24 cellular contexts compared by ENCODE assay signal in the genomic region with DNA sequence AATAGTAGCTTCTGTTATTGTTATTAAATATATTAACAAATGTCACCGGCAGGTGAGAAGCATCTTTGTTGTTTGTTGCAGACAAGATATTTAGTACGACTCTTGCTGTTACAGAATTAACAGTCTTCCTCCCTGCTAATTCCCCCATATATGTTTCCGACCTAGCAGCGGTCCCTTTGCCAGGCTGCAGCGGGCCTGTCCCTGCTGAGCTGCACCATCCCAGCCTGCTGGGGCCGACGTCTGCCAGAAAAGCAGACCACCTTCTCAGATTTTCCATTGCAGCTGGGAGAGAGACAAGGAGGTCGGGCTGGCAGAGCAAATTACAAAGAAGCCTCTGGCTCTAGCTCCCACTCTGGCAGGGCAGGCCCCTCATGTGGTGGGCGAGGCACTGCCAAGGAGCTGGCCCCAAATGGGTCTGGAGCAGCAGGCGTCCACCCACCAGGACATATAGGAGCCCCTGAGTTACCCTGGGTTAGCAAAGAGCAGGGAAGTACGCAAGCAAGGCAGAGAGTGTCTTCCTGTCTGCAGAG.
"Had no signal": no experiment of that assay in that cellular context is flagged by ENCODE, and none has a peak within 500 bp of the region (broad histone marks: within the 10 kb centered on the region; RNA-seq: fewer than 3 reads in every experiment).

No MANE protein-coding gene starts in this region.

- H3K4me1 ChIP-seq: parathyroid adenoma had no signal

- H2AFZ ChIP-seq: parathyroid adenoma had no signal

- H3K9me3 ChIP-seq: heart right ventricle, left ventricle myocardium inferior, right atrium auricular region, transverse colon had no signal

- H3K27me3 ChIP-seq: transverse colon had no signal

- H3K9ac ChIP-seq: parathyroid adenoma had no signal

- H3K4me2 ChIP-seq: smooth muscle cell had no signal

- H3K4me3 ChIP-seq: heart right ventricle, left ventricle myocardium inferior, right atrium auricular region, smooth muscle cell, transverse colon had no signal

- DNase-seq: activated CD4-positive, alpha-beta T cell treated with anti-CD3 and anti-CD28 coated beads for 4 hours; activated CD4-positive, alpha-beta T cell treated with anti-CD3 and anti-CD28 coated beads, Interleukin-2, amount 50 U/mL, for 4 hours; activated CD8-positive, alpha-beta memory T cell treated with anti-CD3 and anti-CD28 coated beads for 24 hours; activated CD8-positive, alpha-beta memory T cell treated with anti-CD3 and anti-CD28 coated beads, Interleukin-2, amount 50 U/mL, for 4 hours; activated naive CD8-positive, alpha-beta T cell treated with anti-CD3 and anti-CD28 coated beads, Interleukin-2, amount 50 U/mL, for 24 hours; activated T-cell treated with anti-CD3 and anti-CD28 coated beads, Interleukin-2, amount 50 U/mL, for 24 hours; amygdala; caudate nucleus; foreskin fibroblast; heart right ventricle; left ventricle myocardium inferior; naive B cell; nephron progenitor cell; nucleus accumbens; stimulated activated CD4-positive, alpha-beta T cell treated with anti-CD3 and anti-CD28 coated beads, Interleukin-15, amount 100 ng/mL, for 24 hours; stimulated activated CD4-positive, alpha-beta T cell treated with anti-CD3 and anti-CD28 coated beads, Interleukin-2, amount 100 ng/mL, for 24 hours; stimulated activated naive CD4-positive, alpha-beta T cell; T-helper 9 cell; transverse colon had no signal

- ATAC-seq: activated naive CD8-positive, alpha-beta T cell treated with anti-CD3 and anti-CD28 coated beads, Interleukin-2, amount 50 U/mL, for 24 hours; esophagus mucosa; heart right ventricle had no signal

- H3K36me3 ChIP-seq: heart right ventricle, left ventricle myocardium inferior, right atrium auricular region, transverse colon had no signal

- H3K27ac ChIP-seq: heart right ventricle, left ventricle myocardium inferior, parathyroid adenoma, right atrium auricular region, transverse colon, VCaP had no signal
